In the genomic region with DNA sequence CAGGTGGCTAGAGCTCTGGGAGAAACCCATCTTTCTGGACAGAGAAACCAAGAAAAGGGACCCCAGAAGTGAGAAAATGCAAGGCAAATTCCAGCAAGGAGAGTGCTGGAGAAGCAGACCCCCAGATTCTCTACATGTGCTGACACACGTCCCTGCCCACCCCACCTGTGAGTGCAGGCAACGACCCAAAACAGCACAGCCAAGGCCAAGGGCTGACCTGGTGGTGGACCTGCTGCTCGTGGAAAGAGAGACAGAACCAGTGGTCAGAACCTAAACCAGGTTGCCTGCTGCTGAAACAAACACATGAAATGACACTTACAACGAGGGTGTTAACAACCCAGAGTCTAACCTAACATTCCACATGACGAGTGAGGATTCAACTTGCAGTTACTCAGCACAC, we compare ENCODE assay signal across 27 cellular contexts.
"Had no signal": no experiment of that assay in that cellular context is flagged by ENCODE, and none has a peak within 500 bp of the region (broad histone marks: within the 10 kb centered on the region; RNA-seq: fewer than 3 reads in every experiment).

No MANE protein-coding gene starts in this region.

- H3K27ac Mint-ChIP-seq: activated B cell treated with CpG ODN at 0.5 μM for 24 hours; activated CD4-positive, alpha-beta T cell treated with anti-CD3 and anti-CD28 coated beads, Interleukin-2, amount 10 ng/mL, durations not matched to agents 24 days and 14 days; activated naive CD4-positive, alpha-beta T cell treated with anti-CD3 and anti-CD28 coated beads for 36 hours; activated naive CD8-positive, alpha-beta T cell treated with anti-CD3 and anti-CD28 coated beads for 36 hours; activated T-helper 17 cell treated with anti-CD3 and anti-CD28 coated beads, Interleukin-2, amount 50 U/mL, for 72 hours; T-helper 1 cell treated with Interleukin-12 subunit alpha and Interleukin-12 subunit beta and Interleukin-4 antibody, amounts not matched to agents 30 μg/mL and 1 μg/mL, for 36 hours had no signal

- H3K4me1 Mint-ChIP-seq: activated CD4-positive, alpha-beta T cell treated with anti-CD3 and anti-CD28 coated beads, Interleukin-2, amount 10 ng/mL, durations not matched to agents 24 days and 14 days; activated T-helper 17 cell treated with anti-CD3 and anti-CD28 coated beads, Interleukin-2, amount 50 U/mL, for 72 hours had no signal

- H3K27me3 Mint-ChIP-seq: activated B cell treated with CpG ODN at 0.5 μM for 24 hours; activated CD4-positive, alpha-beta T cell treated with anti-CD3 and anti-CD28 coated beads, Interleukin-2, amount 10 ng/mL, durations not matched to agents 24 days and 14 days; activated T-helper 17 cell treated with anti-CD3 and anti-CD28 coated beads, Interleukin-2, amount 50 U/mL, for 72 hours had no signal

- DNase-seq: activated B cell treated with CpG ODN at 0.5 μM for 24 hours; activated CD4-positive, alpha-beta T cell treated with anti-CD3 and anti-CD28 coated beads for 1 hour; activated CD4-positive, alpha-beta T cell treated with anti-CD3 and anti-CD28 coated beads, Interleukin-2, amount 10 ng/mL, durations not matched to agents 24 days and 14 days; activated CD4-positive, alpha-beta T cell treated with anti-CD3 and anti-CD28 coated beads, Interleukin-2, amount 50 U/mL, for 48 hours; activated CD8-positive, alpha-beta memory T cell treated with anti-CD3 and anti-CD28 coated beads for 24 hours; activated gamma-delta T cell; activated naive CD4-positive, alpha-beta T cell treated with anti-CD3 and anti-CD28 coated beads for 36 hours; activated naive CD8-positive, alpha-beta T cell treated with anti-CD3 and anti-CD28 coated beads for 36 hours; activated T-cell treated with anti-CD3 and anti-CD28 coated beads for 4 hours; activated T-cell treated with anti-CD3 and anti-CD28 coated beads, Interleukin-2, amount 50 U/mL, for 48 hours; anterior cingulate cortex; Karpas-422; MM.1S; NCI-H1105; NCI-H1436 treated with DMSO at 0.1 percent for 48 hours; NCI-H187; NCI-H2081 treated with DMSO at 0.1 percent for 48 hours; NCI-H446; NCI-H524; SHP77 treated with DMSO at 0.1 percent for 48 hours; T-helper 9 cell had no signal

- FAIRE-seq: bronchial epithelial cell, RCC 7860, TTC549 had no signal

- H3K9me3 Mint-ChIP-seq: activated B cell treated with CpG ODN at 0.5 μM for 24 hours; activated CD4-positive, alpha-beta T cell treated with anti-CD3 and anti-CD28 coated beads, Interleukin-2, amount 10 ng/mL, durations not matched to agents 24 days and 14 days; activated naive CD8-positive, alpha-beta T cell treated with anti-CD3 and anti-CD28 coated beads for 36 hours; activated T-helper 17 cell treated with anti-CD3 and anti-CD28 coated beads, Interleukin-2, amount 50 U/mL, for 72 hours; central memory CD8-positive, alpha-beta T cell; T-helper 1 cell treated with Interleukin-12 subunit alpha and Interleukin-12 subunit beta and Interleukin-4 antibody, amounts not matched to agents 30 μg/mL and 1 μg/mL, for 36 hours had no signal

- H3K4me3 Mint-ChIP-seq: activated B cell treated with CpG ODN at 0.5 μM for 24 hours; activated CD4-positive, alpha-beta T cell treated with anti-CD3 and anti-CD28 coated beads, Interleukin-2, amount 10 ng/mL, durations not matched to agents 24 days and 14 days; activated naive CD4-positive, alpha-beta T cell treated with anti-CD3 and anti-CD28 coated beads for 36 hours; activated naive CD8-positive, alpha-beta T cell treated with anti-CD3 and anti-CD28 coated beads for 36 hours; activated T-helper 17 cell treated with anti-CD3 and anti-CD28 coated beads, Interleukin-2, amount 50 U/mL, for 72 hours; central memory CD8-positive, alpha-beta T cell; T-helper 1 cell treated with Interleukin-12 subunit alpha and Interleukin-12 subunit beta and Interleukin-4 antibody, amounts not matched to agents 30 μg/mL and 1 μg/mL, for 36 hours had no signal

- ATAC-seq: activated T-helper 17 cell treated with anti-CD3 and anti-CD28 coated beads, Interleukin-2, amount 50 U/mL, for 72 hours had no signal
